In genomic region chr14:61470954-61471279, GRCh38 we compare ENCODE assay signal across 9 cellular contexts.
DNase-seq lines count a peak whose midpoint lies in the region; ATAC-seq and TF ChIP-seq lines count a peak whose summit lies in the region.
"Had no signal": no experiment of that assay in that cellular context is flagged by ENCODE, and none has a peak within 500 bp of the region (broad histone marks: within the 10 kb centered on the region; RNA-seq: fewer than 3 reads in every experiment).

No MANE protein-coding gene starts in this region.

- peak overlapping the region; percentile 14 for H3K4me3 Mint-ChIP-seq in chondrocyte (ENCODE audit: unreplicated experiment)
- peak overlapping the region; percentile 22 to 63 (median 50) for H3K4me3 Mint-ChIP-seq in nephron

- H3K4me1 ChIP-seq in A673 (ENCODE audit: insufficient read depth, low read length, poor library complexity, severe bottlenecking): peaks cover 17% of the 10 kb centered on the region

- H3K9me3 ChIP-seq in A673 (ENCODE audit: low read depth, low read length, poor library complexity, severe bottlenecking): no peaks in the 10 kb centered on the region
- no peaks in the 10 kb centered on the region for H3K9me3 ChIP-seq in KOPT-K1 (ENCODE audit: insufficient read depth, low read length, poor library complexity, severe bottlenecking)

- H3K36me3 ChIP-seq in A673 (ENCODE audit: insufficient read depth, low read length, poor library complexity, severe bottlenecking) (no peaks in the 10 kb centered on the region), KOPT-K1 (ENCODE audit: insufficient read depth, low read length) (peaks cover 64% of the 10 kb centered on the region)

- intact Hi-C loops in A673 (cut with micrococcal nuclease; ENCODE audit: unreplicated experiment): no loop called here

- CTCF ChIA-PET in A673 (lab: Charles Lee): interaction anchor here (1.2 to 1.6 kb wide), 3 partner anchors 32 to 367 kb away, joined by 3 to 9 read pairs (median 4); no protein-coding TSS in a partner anchor

- H3K27ac Mint-ChIP-seq in chondrocyte (ENCODE audit: unreplicated experiment) (peak overlapping the region; percentile 92), nephron (peak overlapping the region; percentile 66 to 81 (median 77))

- POLR2A ChIA-PET in A673 (lab: Charles Lee; ENCODE audit: low non-redundant PET): no interaction called here

- H3K27me3 Mint-ChIP-seq in chondrocyte (ENCODE audit: low read depth): no peaks in the 10 kb centered on the region
- H3K27me3 Mint-ChIP-seq in nephron (ENCODE audit: low read depth): no peaks in the 10 kb centered on the region

- no peak for ATAC-seq in GM19324 (IDR thresholded peaks at IDR 0.05; ENCODE audit: low FRiP score, unreplicated experiment)

- no peaks in the 10 kb centered on the region for H3K27me3 ChIP-seq in A673 (replicated peaks; ENCODE audit: insufficient read depth, low read depth, low read length, poor library complexity)

- H3K4me1 Mint-ChIP-seq in chondrocyte (ENCODE audit: low read depth): peaks cover 90% of the 10 kb centered on the region
- H3K4me1 Mint-ChIP-seq in nephron: peaks cover 42% of the 10 kb centered on the region

- no peak for DNase-seq in A673 (ENCODE audit: low spot score)
- no peak for DNase-seq in chondrocyte (ENCODE audit: low spot score)
- DNase-seq in NK-92 treated with Interleukin-12 subunit alpha and Interleukin-12 subunit beta, amount 100 ng/mL, for 24 hours (lab: John Stamatoyannopoulos, UW): no peak
- DNase-seq in HuH-7.5 (ENCODE audit: low spot score): no peak
- DNase-seq in LoVo (ENCODE audit: low spot score): no peak
- DNase-seq: NCI-H774 had no signal

- H3K27ac ChIP-seq in A673 (ENCODE audit: low read depth, low read length, poor library complexity, severe bottlenecking) (peak overlapping the region; percentile 61), KOPT-K1 (ENCODE audit: low read depth, low read length, poor library complexity, severe bottlenecking) (peak overlapping the region; percentile 93)

- peak overlapping the region; percentile 20 for H3K4me3 ChIP-seq in A673 (ENCODE audit: low read depth, low read length, poor library complexity, severe bottlenecking)

- no peaks in the 10 kb centered on the region for H3K9me3 Mint-ChIP-seq in chondrocyte (ENCODE audit: low read depth)
- H3K9me3 Mint-ChIP-seq in nephron: no peaks in the 10 kb centered on the region

- no TSS peak for BruUV-seq in A673 (replicated peaks; lab: Mats Ljungman, UMichigan)

- TF ChIP-seq CTCF in A673 (conservative IDR thresholded peaks at IDR 0.05; ENCODE audit: low read depth, low read length): no peak
- TF ChIP-seq CTCF in chondrocyte (IDR thresholded peaks at IDR 0.05): no peak
- no peak for TF ChIP-seq CTCF in nephron (IDR thresholded peaks at IDR 0.05; ENCODE audit: unreplicated experiment in 3 of 3)

- H3K36me3 Mint-ChIP-seq in chondrocyte (ENCODE audit: low read depth) (no peaks in the 10 kb centered on the region), nephron (ENCODE audit: low read depth) (no peaks in the 10 kb centered on the region)
